33 cellular contexts compared by ENCODE assay signal in the genomic region with DNA sequence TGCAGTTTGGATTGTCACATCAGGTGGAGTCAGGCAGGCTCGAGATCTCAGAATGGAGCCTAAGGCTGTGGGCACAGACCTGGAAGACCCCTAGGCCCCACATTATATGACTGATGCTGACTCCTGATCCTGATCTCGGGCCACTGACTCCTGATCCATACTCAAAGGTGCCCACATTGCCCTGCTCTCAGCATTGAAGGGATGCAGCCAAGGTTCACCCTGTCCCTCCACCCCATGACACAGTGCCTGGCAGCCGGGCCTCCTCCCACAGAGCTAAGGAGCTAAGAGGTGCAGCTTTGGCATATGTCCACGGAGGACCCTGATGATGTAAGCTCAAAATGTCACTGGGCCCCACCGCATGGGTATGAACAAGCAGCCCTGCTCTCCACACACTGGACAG. TPM values are rescaled to one million over a fixed set of nuclear protein-coding genes. Genes with fewer than 3 reads are reported as not detected.
"Had no signal": no experiment of that assay in that cellular context is flagged by ENCODE, and none has a peak within 500 bp of the region (broad histone marks: within the 10 kb centered on the region; RNA-seq: fewer than 3 reads in every experiment).

No MANE protein-coding gene starts in this region.

- ATAC-seq: activated CD4-positive, alpha-beta T cell treated with anti-CD3 and anti-CD28 coated beads for 36 hours; activated CD8-positive, alpha-beta memory T cell treated with anti-CD3 and anti-CD28 coated beads, Interleukin-2, amount 10 ng/mL, durations not matched to agents 7 days and 5 days; activated CD8-positive, alpha-beta T cell treated with anti-CD3 and anti-CD28 coated beads, Interleukin-2, amount 10 ng/mL, durations not matched to agents 7 days and 5 days; activated naive CD8-positive, alpha-beta T cell treated with anti-CD3 and anti-CD28 coated beads, Interleukin-2, amount 50 U/mL, for 24 hours; body of pancreas; effector memory CD8-positive, alpha-beta T cell; gastroesophageal sphincter had no signal

- H3K36me3 ChIP-seq: adrenal gland, esophagus squamous epithelium, gastroesophageal sphincter had no signal

- H3K4me3 ChIP-seq: adrenal gland, body of pancreas, esophagus squamous epithelium, gastroesophageal sphincter had no signal

- H3K27ac ChIP-seq: adrenal gland, body of pancreas, esophagus squamous epithelium, gastroesophageal sphincter had no signal

- H3K9me3 ChIP-seq: adrenal gland, body of pancreas, esophagus squamous epithelium, gastroesophageal sphincter had no signal

- H3K4me1 ChIP-seq: adrenal gland, esophagus squamous epithelium, gastroesophageal sphincter had no signal

- DNase-seq: activated CD4-positive, alpha-beta memory T cell treated with anti-CD3 and anti-CD28 coated beads for 36 hours; activated CD4-positive, alpha-beta T cell treated with anti-CD3 and anti-CD28 coated beads for 36 hours; activated CD4-positive, CD25-positive, alpha-beta regulatory T cell; activated CD4-positive, CD25-positive, alpha-beta regulatory T cell treated with anti-CD3 and anti-CD28 coated beads, Interleukin-2, amount 50 U/mL, for 72 hours; activated CD8-positive, alpha-beta memory T cell treated with anti-CD3 and anti-CD28 coated beads, Interleukin-2, amount 50 U/mL, for 4 hours; activated CD8-positive, alpha-beta T cell treated with anti-CD3 and anti-CD28 coated beads, Interleukin-2, amount 10 ng/mL, durations not matched to agents 7 days and 5 days; activated effector memory CD4-positive, alpha-beta T cell treated with anti-CD3 and anti-CD28 coated beads, Interleukin-2, amount 50 U/mL, for 16 hours; activated naive CD4-positive, alpha-beta T cell treated with anti-CD3 and anti-CD28 coated beads for 36 hours; activated naive CD8-positive, alpha-beta T cell treated with anti-CD3 and anti-CD28 coated beads for 36 hours; activated naive CD8-positive, alpha-beta T cell treated with anti-CD3 and anti-CD28 coated beads, Interleukin-2, amount 50 U/mL, for 24 hours; activated T-cell treated with anti-CD3 and anti-CD28 coated beads, Interleukin-2, amount 50 U/mL, for 1 hour; activated T-cell treated with anti-CD3 and anti-CD28 coated beads, Interleukin-2, amount 50 U/mL, for 48 hours; adrenal gland; amygdala; aorta; body of pancreas; caudate nucleus; cortex of kidney; dermis blood vessel endothelial cell; effector CD4-positive, alpha-beta T cell; effector memory CD8-positive, alpha-beta T cell; erythroblast; esophagus squamous epithelium; foreskin melanocyte; T-helper 2 cell had no signal

- H3K27me3 ChIP-seq: adrenal gland, body of pancreas had no signal

RNA-seq across cellular contexts. Expression of gene TCERG1L, which starts 36.6 kb away (rescaled TPM):
- total RNA-seq: activated CD4-positive, alpha-beta memory T cell treated with anti-CD3 and anti-CD28 coated beads for 36 hours; activated CD4-positive, alpha-beta T cell treated with anti-CD3 and anti-CD28 coated beads, Interleukin-2, amount 10 ng/mL, durations not matched to agents 24 days and 14 days; aorta; chondrocyte; dermis blood vessel endothelial cell; fibroblast of lung; fibroblast of villous mesenchyme; glomerular endothelial cell; T-helper 1 cell treated with Interleukin-12 subunit alpha and Interleukin-12 subunit beta and Interleukin-4 antibody, amounts not matched to agents 30 ng/mL and 1 ng/mL, for 36 hours had no signal
- polyA plus RNA-seq: aorta had no signal
